ENCODE assay signal across 9 cellular contexts in genomic region chr7:128404143-128404681, GRCh38. TPM values are rescaled to one million over a fixed set of nuclear protein-coding genes. Genes with fewer than 3 reads are reported as not detected.
DNase-seq lines count a peak whose midpoint lies in the region; ATAC-seq and TF ChIP-seq lines count a peak whose summit lies in the region.
"Had no signal": no experiment of that assay in that cellular context is flagged by ENCODE, and none has a peak within 500 bp of the region (broad histone marks: within the 10 kb centered on the region; RNA-seq: fewer than 3 reads in every experiment).

No MANE protein-coding gene starts in this region.

- no peak for DNase-seq in CD14-positive monocyte (ENCODE audit: low spot score)
- DNase-seq in HT-29 (ENCODE audit: low spot score) = peak; percentile 47
- DNase-seq in astrocyte of the spinal cord (ENCODE audit: low read depth, low spot score) = no peak
- DNase-seq in naive B cell = no peak
- DNase-seq in GM10266 (ENCODE audit: extremely low spot score) = no peak
- DNase-seq in mesenteric fat pad (ENCODE audit: low spot score) = no peak
- DNase-seq: endodermal cell had no signal

- H3K4me1 Mint-ChIP-seq in CD14-positive monocyte (peaks cover 49% of the 10 kb centered on the region), naive B cell (peaks cover 33 to 45% (median 43%) of the 10 kb centered on the region in 3 donors)

- TF ChIP-seq CTCF in CD14-positive monocyte (IDR thresholded peaks at IDR 0.05) = no peak
- TF ChIP-seq CTCF in astrocyte of the spinal cord (IDR thresholded peaks at IDR 0.05; ENCODE audit: low read depth, low read length) = no peak
- no peak for TF ChIP-seq CTCF in GM10266 (IDR thresholded peaks at IDR 0.05; ENCODE audit: control insufficient read depth, insufficient read depth, low read depth, missing control alignments)

- ATAC-seq in naive B cell (ENCODE audit: low read depth in 2 of 2) (no peak), HG03571 (IDR thresholded peaks at IDR 0.05; ENCODE audit: unreplicated experiment) (no peak), HG03354 (IDR thresholded peaks at IDR 0.05; ENCODE audit: poor library complexity, severe bottlenecking, unreplicated experiment) (no peak)

- H3K27ac Mint-ChIP-seq in CD14-positive monocyte (peak overlapping the region in 2 of 7 donors; percentile 72 to 83), naive B cell (peak overlapping the region in 1 of 6 donors; percentile 42)
- H3K27ac Mint-ChIP-seq: endodermal cell had no signal

- H3K4me3 ChIP-seq in astrocyte of the spinal cord (ENCODE audit: low read depth, low read length) = peak overlapping the region; percentile 67

- no peaks in the 10 kb centered on the region for H3K9me3 Mint-ChIP-seq in CD14-positive monocyte
- H3K9me3 Mint-ChIP-seq in naive B cell = no peaks in the 10 kb centered on the region
- H3K9me3 Mint-ChIP-seq: endodermal cell had no signal

- H3K4me3 Mint-ChIP-seq in CD14-positive monocyte (peak overlapping the region; percentile 81 to 86), naive B cell (peak overlapping the region; percentile 51 to 88 (median 84))

- in situ Hi-C loops in astrocyte of the spinal cord (cut with HindIII; ENCODE audit: low sequenced_read_pairs) = no loop called here

- H3K27me3 Mint-ChIP-seq in CD14-positive monocyte (ENCODE audit: low read depth in 3 of 3) (peaks cover 0 to 1% (median 0%) of the 10 kb centered on the region in 3 donors), naive B cell (no peaks in the 10 kb centered on the region)

- intact Hi-C loops in CD14-positive monocyte (cut with micrococcal nuclease) = loop anchor here (10.0 kb wide), 1 partner anchor 51 kb away; the partner anchor contains the start of gene HILPDA (in 2 of the 2)

- H3K36me3 Mint-ChIP-seq in CD14-positive monocyte (peaks cover 44 to 50% of the 10 kb centered on the region in 2 donors), naive B cell (no peaks in the 10 kb centered on the region)

RNA-seq across cellular contexts. Expression of gene IMPDH1, which starts 5.6 kb away (rescaled TPM):
- polyA plus RNA-seq in CD14-positive monocyte (100 to 1,000 TPM; 110 to 152 TPM), naive B cell (ENCODE audit: low read depth in 6 of 6) (10 to 100 TPM; 24.6 to 39.6 (median 26.8) TPM)
- 188 and 199 TPM in 2 replicates for total RNA-seq in HT-29 (2014; rRNA removed; shearing (Covaris generic))
- total RNA-seq in mesenteric fat pad = 146 TPM

RNA-seq across cellular contexts. Expression of gene PRRT4, which starts 42.7 kb away (rescaled TPM):
- not detected for polyA plus RNA-seq in CD14-positive monocyte
- total RNA-seq in HT-29 (2014; rRNA removed; shearing (Covaris generic)) = 0.16 TPM in 1 of 2 replicates, not detected in the other
- polyA plus RNA-seq in naive B cell (ENCODE audit: low read depth in 6 of 6) = not detected
- 17.4 TPM for total RNA-seq in mesenteric fat pad

RNA-seq across cellular contexts. Expression of gene HILPDA, which starts 51.5 kb away (rescaled TPM):
- polyA plus RNA-seq in CD14-positive monocyte (1 to 10 TPM; 2.0 to 2.6 TPM), naive B cell (ENCODE audit: low read depth in 6 of 6) (10 to 100 TPM; 11.2 to 20.3 (median 13.1) TPM)
- 23.5 and 27.8 TPM in 2 replicates for total RNA-seq in HT-29 (2014; rRNA removed; shearing (Covaris generic))
- total RNA-seq in mesenteric fat pad = 31.1 TPM

Comparison
In these comparisons a context has a peak if more than half of its experiments do, and no peak if none do; other contexts are left out.
1. RNA of gene PRRT4, which starts 42.7 kb away (total RNA-seq): 17.4 TPM in mesenteric fat pad (single experiment); 0.16 TPM in HT-29; every median in the first group is over 10 times any median in the second.